In genomic region chr2:115190459-115190858, GRCh38 we compare ENCODE assay signal across 21 cellular contexts.
"Had no signal": no experiment of that assay in that cellular context is flagged by ENCODE, and none has a peak within 500 bp of the region (broad histone marks: within the 10 kb centered on the region; RNA-seq: fewer than 3 reads in every experiment).

No MANE protein-coding gene starts in this region.

- DNase-seq: activated CD4-positive, alpha-beta T cell treated with anti-CD3 and anti-CD28 coated beads for 36 hours; activated CD4-positive, alpha-beta T cell treated with anti-CD3 and anti-CD28 coated beads, Interleukin-2, amount 10 ng/mL, durations not matched to agents 7 days and 5 days; activated CD4-positive, alpha-beta T cell treated with anti-CD3 and anti-CD28 coated beads, Interleukin-2, amount 50 U/mL, for 48 hours; activated CD8-positive, alpha-beta T cell treated with anti-CD3 and anti-CD28 coated beads, Interleukin-2, amount 10 ng/mL, durations not matched to agents 7 days and 5 days; activated gamma-delta T cell; activated naive CD4-positive, alpha-beta T cell treated with anti-CD3 and anti-CD28 coated beads for 36 hours; activated T-cell treated with anti-CD3 and anti-CD28 coated beads, Interleukin-2, amount 50 U/mL, for 24 hours; adrenal gland; anterior cingulate cortex; central memory CD4-positive, alpha-beta T cell; colonic mucosa; NCI-H1092 treated with DMSO at 0.1 percent for 48 hours; NCI-H1436; NCI-H1694; NCI-H1930; NCI-H345; NCI-H69; OCI-M1; Right ventricle myocardium superior had no signal

- H3K36me3 ChIP-seq: adrenal gland, colonic mucosa had no signal

- FAIRE-seq: TTC549 had no signal

- H3K27me3 ChIP-seq: adrenal gland, colonic mucosa had no signal

- H3K4me3 ChIP-seq: adrenal gland, colonic mucosa, SK-N-MC had no signal
